ENCODE assay signal across 2 cellular contexts in the genomic region with DNA sequence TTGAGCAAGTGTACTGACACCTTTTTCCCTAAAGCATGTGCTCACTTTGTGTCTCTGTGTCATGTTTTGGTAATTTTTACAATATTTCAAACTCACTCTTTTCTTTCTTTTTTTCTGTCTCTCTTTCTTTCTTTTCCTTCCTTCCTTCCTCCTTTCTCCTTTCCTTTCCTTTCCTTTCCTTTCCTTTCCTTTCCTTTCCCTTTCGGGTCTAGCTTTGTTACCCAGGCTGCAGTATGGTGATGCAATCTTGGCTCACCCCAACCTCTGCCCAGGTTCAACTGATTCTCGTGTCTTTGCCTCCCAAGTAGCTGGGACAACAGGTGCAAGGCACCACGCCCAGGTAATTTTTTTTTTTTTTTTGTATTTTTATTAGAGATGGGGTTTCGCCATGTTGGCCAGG.
A peak's percentile ranks its signal among the peaks of the same experiment; 100 is the strongest.
TF ChIP-seq lines count a peak whose summit lies in the region.

No MANE protein-coding gene starts in this region.

TF ChIP-seq in HepG2, 621 proteins besides CTCF, POLR2A, EP300 and RAD21:
- TF ChIP-seq ZNF737 (CRISPR knock-in tag; IDR thresholded peaks at IDR 0.05; ENCODE audit: borderline replicate concordance), result no peak
- TF ChIP-seq ZNF773 (CRISPR knock-in tag; IDR thresholded peaks at IDR 0.05; ENCODE audit: borderline replicate concordance), result no peak
- no peak for TF ChIP-seq ISX (CRISPR knock-in tag; conservative IDR thresholded peaks at IDR 0.05)
- no peak for TF ChIP-seq ARID5B (CRISPR knock-in tag; IDR thresholded peaks at IDR 0.05)
- no peak for TF ChIP-seq NR3C1 (CRISPR knock-in tag; IDR thresholded peaks at IDR 0.05)
- TF ChIP-seq ATF7 (IDR thresholded peaks at IDR 0.05), result peak; percentile 46
- TF ChIP-seq ATF7 (CRISPR knock-in tag; IDR thresholded peaks at IDR 0.05), result no peak
- TF ChIP-seq REST (IDR thresholded peaks at IDR 0.05; ENCODE audit: borderline replicate concordance in 1 of 2, low read depth in 1 of 2, low read length in 2 of 2), result no peak
- no peak for TF ChIP-seq PHF5A (CRISPR knock-in tag; IDR thresholded peaks at IDR 0.05; ENCODE audit: low read depth, unreplicated experiment)
- TF ChIP-seq ZNF512 (CRISPR knock-in tag; IDR thresholded peaks at IDR 0.05), result peak; percentile 56; the same call in 1 of the 2 replicates
- TF ChIP-seq ZNF292 (CRISPR knock-in tag; IDR thresholded peaks at IDR 0.05; ENCODE audit: borderline replicate concordance, low read depth), result no peak
- no peak for TF ChIP-seq ERF (CRISPR knock-in tag; IDR thresholded peaks at IDR 0.05)
- no peak for TF ChIP-seq ZNF720 (CRISPR knock-in tag; IDR thresholded peaks at IDR 0.05)
TF ChIP-seq in HepG2: peak in this region for 2.

TF ChIP-seq in K562, 482 proteins besides CTCF, POLR2A, EP300 and RAD21:
- TF ChIP-seq ZNF512 (tag; IDR thresholded peaks at IDR 0.05) (peak; percentile 96), KDM2B (CRISPR knock-in tag; IDR thresholded peaks at IDR 0.05) (no peak), CEBPG (CRISPR knock-in tag; IDR thresholded peaks at IDR 0.05) (no peak), CEBPG (tag; conservative IDR thresholded peaks at IDR 0.05 in 1 of 2, IDR thresholded peaks at IDR 0.05 in 1 of 2) (peak in 1 of 2 experiments; percentile 44; a peak in 1 of 4 replicates), CEBPB (tag; IDR thresholded peaks at IDR 0.05) (peak; percentile 51), ZEB2 (IDR thresholded peaks at IDR 0.05) (no peak), SIN3B (IDR thresholded peaks at IDR 0.05; ENCODE audit: low read depth) (no peak), ZNF518B (CRISPR knock-in tag; IDR thresholded peaks at IDR 0.05) (no peak), FOSL1 (tag; conservative IDR thresholded peaks at IDR 0.05) (no peak), KDM4B (IDR thresholded peaks at IDR 0.05; ENCODE audit: borderline replicate concordance in 2 of 2, low read depth in 1 of 2) (no peak), SRSF7 (optimal IDR thresholded peaks at IDR 0.05; ENCODE audit: low read depth, low read length) (no peak), GABPA (tag; conservative IDR thresholded peaks at IDR 0.05; ENCODE audit: low read depth) (no peak), BRD9 (IDR thresholded peaks at IDR 0.05; ENCODE audit: low read depth, partially characterized antibody) (no peak), PBX2 (CRISPR knock-in tag; IDR thresholded peaks at IDR 0.05; ENCODE audit: low read depth) (no peak), PBX2 (tag; conservative IDR thresholded peaks at IDR 0.05; ENCODE audit: low read depth) (no peak), MECOM (CRISPR knock-in tag; IDR thresholded peaks at IDR 0.05) (no peak), SMC3 (conservative IDR thresholded peaks at IDR 0.05; ENCODE audit: insufficient read depth, low read depth, low read length) (no peak), POLR3G (IDR thresholded peaks at IDR 0.05; ENCODE audit: extremely low read depth, insufficient read length, insufficient replicate concordance) (no peak), HDAC8 (tag; IDR thresholded peaks at IDR 0.05) (no peak), KLF16 (IDR thresholded peaks at IDR 0.05) (no peak), SRSF1 (IDR thresholded peaks at IDR 0.05; ENCODE audit: low read depth, low read length) (no peak), SRSF3 (IDR thresholded peaks at IDR 0.05; ENCODE audit: insufficient read depth, low read length) (no peak), ZNF431 (CRISPR knock-in tag; IDR thresholded peaks at IDR 0.05) (no peak), ELF4 (CRISPR knock-in tag; IDR thresholded peaks at IDR 0.05) (no peak), RFX5 (IDR thresholded peaks at IDR 0.05; ENCODE audit: low read depth, low read length) (no peak), POLR3A (IDR thresholded peaks at IDR 0.05; ENCODE audit: borderline replicate concordance, extremely low read depth, insufficient read depth, insufficient read length) (no peak), ILF3 (IDR thresholded peaks at IDR 0.05; ENCODE audit: borderline replicate concordance) (no peak), LCOR (CRISPR knock-in tag; IDR thresholded peaks at IDR 0.05) (no peak)
- TF ChIP-seq, protein P1, sequence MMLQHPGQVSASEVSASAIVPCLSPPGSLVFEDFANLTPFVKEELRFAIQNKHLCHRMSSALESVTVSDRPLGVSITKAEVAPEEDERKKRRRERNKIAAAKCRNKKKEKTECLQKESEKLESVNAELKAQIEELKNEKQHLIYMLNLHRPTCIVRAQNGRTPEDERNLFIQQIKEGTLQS (IDR thresholded peaks at IDR 0.05), result peak; percentile 56
- TF ChIP-seq, protein P1 (CRISPR knock-in tag; conservative IDR thresholded peaks at IDR 0.05), result no peak
- TF ChIP-seq, protein P2, sequence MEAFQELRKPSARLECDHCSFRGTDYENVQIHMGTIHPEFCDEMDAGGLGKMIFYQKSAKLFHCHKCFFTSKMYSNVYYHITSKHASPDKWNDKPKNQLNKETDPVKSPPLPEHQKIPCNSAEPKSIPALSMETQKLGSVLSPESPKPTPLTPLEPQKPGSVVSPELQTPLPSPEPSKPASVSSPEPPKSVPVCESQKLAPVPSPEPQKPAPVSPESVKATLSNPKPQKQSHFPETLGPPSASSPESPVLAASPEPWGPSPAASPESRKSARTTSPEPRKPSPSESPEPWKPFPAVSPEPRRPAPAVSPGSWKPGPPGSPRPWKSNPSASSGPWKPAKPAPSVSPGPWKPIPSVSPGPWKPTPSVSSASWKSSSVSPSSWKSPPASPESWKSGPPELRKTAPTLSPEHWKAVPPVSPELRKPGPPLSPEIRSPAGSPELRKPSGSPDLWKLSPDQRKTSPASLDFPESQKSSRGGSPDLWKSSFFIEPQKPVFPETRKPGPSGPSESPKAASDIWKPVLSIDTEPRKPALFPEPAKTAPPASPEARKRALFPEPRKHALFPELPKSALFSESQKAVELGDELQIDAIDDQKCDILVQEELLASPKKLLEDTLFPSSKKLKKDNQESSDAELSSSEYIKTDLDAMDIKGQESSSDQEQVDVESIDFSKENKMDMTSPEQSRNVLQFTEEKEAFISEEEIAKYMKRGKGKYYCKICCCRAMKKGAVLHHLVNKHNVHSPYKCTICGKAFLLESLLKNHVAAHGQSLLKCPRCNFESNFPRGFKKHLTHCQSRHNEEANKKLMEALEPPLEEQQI (IDR thresholded peaks at IDR 0.05), result no peak
- TF ChIP-seq, protein P3, sequence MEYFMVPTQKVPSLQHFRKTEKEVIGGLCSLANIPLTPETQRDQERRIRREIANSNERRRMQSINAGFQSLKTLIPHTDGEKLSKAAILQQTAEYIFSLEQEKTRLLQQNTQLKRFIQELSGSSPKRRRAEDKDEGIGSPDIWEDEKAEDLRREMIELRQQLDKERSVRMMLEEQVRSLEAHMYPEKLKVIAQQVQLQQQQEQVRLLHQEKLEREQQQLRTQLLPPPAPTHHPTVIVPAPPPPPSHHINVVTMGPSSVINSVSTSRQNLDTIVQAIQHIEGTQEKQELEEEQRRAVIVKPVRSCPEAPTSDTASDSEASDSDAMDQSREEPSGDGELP (CRISPR knock-in tag; IDR thresholded peaks at IDR 0.05; ENCODE audit: borderline replicate concordance), result no peak
- TF ChIP-seq, protein P4, sequence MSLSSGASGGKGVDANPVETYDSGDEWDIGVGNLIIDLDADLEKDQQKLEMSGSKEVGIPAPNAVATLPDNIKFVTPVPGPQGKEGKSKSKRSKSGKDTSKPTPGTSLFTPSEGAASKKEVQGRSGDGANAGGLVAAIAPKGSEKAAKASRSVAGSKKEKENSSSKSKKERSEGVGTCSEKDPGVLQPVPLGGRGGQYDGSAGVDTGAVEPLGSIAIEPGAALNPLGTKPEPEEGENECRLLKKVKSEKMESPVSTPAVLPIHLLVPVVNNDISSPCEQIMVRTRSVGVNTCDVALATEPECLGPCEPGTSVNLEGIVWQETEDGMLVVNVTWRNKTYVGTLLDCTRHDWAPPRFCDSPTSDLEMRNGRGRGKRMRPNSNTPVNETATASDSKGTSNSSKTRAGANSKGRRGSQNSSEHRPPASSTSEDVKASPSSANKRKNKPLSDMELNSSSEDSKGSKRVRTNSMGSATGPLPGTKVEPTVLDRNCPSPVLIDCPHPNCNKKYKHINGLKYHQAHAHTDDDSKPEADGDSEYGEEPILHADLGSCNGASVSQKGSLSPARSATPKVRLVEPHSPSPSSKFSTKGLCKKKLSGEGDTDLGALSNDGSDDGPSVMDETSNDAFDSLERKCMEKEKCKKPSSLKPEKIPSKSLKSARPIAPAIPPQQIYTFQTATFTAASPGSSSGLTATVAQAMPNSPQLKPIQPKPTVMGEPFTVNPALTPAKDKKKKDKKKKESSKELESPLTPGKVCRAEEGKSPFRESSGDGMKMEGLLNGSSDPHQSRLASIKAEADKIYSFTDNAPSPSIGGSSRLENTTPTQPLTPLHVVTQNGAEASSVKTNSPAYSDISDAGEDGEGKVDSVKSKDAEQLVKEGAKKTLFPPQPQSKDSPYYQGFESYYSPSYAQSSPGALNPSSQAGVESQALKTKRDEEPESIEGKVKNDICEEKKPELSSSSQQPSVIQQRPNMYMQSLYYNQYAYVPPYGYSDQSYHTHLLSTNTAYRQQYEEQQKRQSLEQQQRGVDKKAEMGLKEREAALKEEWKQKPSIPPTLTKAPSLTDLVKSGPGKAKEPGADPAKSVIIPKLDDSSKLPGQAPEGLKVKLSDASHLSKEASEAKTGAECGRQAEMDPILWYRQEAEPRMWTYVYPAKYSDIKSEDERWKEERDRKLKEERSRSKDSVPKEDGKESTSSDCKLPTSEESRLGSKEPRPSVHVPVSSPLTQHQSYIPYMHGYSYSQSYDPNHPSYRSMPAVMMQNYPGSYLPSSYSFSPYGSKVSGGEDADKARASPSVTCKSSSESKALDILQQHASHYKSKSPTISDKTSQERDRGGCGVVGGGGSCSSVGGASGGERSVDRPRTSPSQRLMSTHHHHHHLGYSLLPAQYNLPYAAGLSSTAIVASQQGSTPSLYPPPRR (CRISPR knock-in tag; IDR thresholded peaks at IDR 0.05; ENCODE audit: borderline replicate concordance), result no peak
